8 cellular contexts compared by ENCODE assay signal in the genomic region with DNA sequence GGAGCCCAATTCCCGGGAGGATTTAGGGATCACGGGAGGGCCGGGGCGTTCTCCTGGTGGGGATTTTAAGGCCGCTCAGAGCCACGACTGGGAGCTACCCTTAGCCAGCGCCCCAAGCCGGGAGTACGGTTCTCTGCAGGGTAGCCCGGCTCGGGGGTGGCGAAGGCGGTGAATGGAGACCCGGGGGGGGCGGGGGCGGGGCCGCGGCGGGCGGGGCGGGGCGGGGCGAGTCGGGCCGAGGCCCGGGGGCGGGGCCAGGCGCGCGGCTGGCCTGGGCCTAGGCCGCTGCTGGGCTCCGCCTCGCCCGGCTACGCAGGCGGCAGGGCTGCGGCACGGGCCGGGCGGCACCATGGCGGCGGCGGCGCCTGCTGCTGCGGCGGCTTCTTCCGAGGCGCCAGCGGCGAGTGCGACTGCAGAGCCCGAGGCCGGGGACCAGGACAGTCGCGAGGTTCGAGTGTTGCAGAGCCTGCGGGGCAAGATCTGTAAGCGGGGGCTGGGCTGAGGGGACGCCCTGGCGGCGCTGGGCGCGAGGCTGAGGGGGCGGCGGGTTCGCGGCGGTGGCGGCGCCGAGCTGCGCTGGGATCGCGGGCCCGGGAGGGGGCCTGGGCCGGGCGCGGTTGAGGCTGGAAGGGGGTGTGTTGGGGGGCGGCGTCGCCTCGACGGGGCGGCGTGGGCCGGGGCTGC.
A peak's percentile ranks its signal among the peaks of the same experiment; 100 is the strongest.
DNase-seq lines count a peak whose midpoint lies in the region; ATAC-seq lines count a peak whose summit lies in the region.

A gene with protein sequence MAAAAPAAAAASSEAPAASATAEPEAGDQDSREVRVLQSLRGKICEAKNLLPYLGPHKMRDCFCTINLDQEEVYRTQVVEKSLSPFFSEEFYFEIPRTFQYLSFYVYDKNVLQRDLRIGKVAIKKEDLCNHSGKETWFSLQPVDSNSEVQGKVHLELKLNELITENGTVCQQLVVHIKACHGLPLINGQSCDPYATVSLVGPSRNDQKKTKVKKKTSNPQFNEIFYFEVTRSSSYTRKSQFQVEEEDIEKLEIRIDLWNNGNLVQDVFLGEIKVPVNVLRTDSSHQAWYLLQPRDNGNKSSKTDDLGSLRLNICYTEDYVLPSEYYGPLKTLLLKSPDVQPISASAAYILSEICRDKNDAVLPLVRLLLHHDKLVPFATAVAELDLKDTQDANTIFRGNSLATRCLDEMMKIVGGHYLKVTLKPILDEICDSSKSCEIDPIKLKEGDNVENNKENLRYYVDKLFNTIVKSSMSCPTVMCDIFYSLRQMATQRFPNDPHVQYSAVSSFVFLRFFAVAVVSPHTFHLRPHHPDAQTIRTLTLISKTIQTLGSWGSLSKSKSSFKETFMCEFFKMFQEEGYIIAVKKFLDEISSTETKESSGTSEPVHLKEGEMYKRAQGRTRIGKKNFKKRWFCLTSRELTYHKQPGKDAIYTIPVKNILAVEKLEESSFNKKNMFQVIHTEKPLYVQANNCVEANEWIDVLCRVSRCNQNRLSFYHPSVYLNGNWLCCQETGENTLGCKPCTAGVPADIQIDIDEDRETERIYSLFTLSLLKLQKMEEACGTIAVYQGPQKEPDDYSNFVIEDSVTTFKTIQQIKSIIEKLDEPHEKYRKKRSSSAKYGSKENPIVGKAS (plus strand): TSS at position 293 of the 684 bp plus-strand sequence. CDS start 57 bp downstream, at position 350.

- peak within 1 kb of the TSS; percentile 80 for H3K27ac ChIP-seq in cingulate gyrus (ENCODE audit: low read depth, low read length)

- peak; percentile 73 for ATAC-seq in GM19025 (IDR thresholded peaks at IDR 0.05; ENCODE audit: low read depth, unreplicated experiment)
- ATAC-seq in HG03280 (IDR thresholded peaks at IDR 0.05; ENCODE audit: unreplicated experiment), result peak; percentile 64

- DNase-seq in AG20443 (ENCODE audit: low spot score) (peak; percentile 96), NCI-H446 treated with DMSO at 0.1 percent for 48 hours (lab: John Stamatoyannopoulos, UW) (peak; percentile 73), kidney tubule cell (ENCODE audit: low spot score) (peak; percentile 85)
- peak; percentile 43 to 46 for DNase-seq in activated CD4-positive, alpha-beta T cell treated with anti-CD3 and anti-CD28 coated beads for 24 hours (ENCODE audit: low read depth in 2 of 2)
- DNase-seq in stimulated activated CD4-positive, alpha-beta T cell treated with anti-CD3 and anti-CD28 coated beads, Interleukin-1b, Interleukin-23, amount 100 ng/mL, for 24 hours (ENCODE audit: low read depth in 4 of 4, low spot score in 1 of 4), result peak; percentile 30 to 59 (median 32)

Comparison
In these comparisons a context has a peak if more than half of its experiments do, and no peak if none do; other contexts are left out.
1. Peak in every context shown above with its lines: DNase-seq, ATAC-seq and H3K27ac ChIP-seq.
2. DNase-seq: peak in every context shown above with its lines; median percentile 96 in AG20443; 85 in kidney tubule cell; 73 in NCI-H446 treated with DMSO at 0.1 percent for 48 hours; 44 in activated CD4-positive, alpha-beta T cell treated with anti-CD3 and anti-CD28 coated beads for 24 hours; 32 in stimulated activated CD4-positive, alpha-beta T cell treated with anti-CD3 and anti-CD28 coated beads, Interleukin-1b, Interleukin-23, amount 100 ng/mL, for 24 hours.